10 cellular contexts compared by ENCODE assay signal in genomic region chr3:120420855-120421570, GRCh38. TPM values are rescaled to one million over a fixed set of nuclear protein-coding genes. Genes with fewer than 3 reads are reported as not detected.
DNase-seq lines count a peak whose midpoint lies in the region; ATAC-seq and TF ChIP-seq lines count a peak whose summit lies in the region.
"Had no signal": no experiment of that assay in that cellular context is flagged by ENCODE, and none has a peak within 500 bp of the region (broad histone marks: within the 10 kb centered on the region; RNA-seq: fewer than 3 reads in every experiment).

No MANE protein-coding gene starts in this region.

- H3K27ac ChIP-seq in cingulate gyrus (ENCODE audit: low read depth, low read length): peak overlapping the region; percentile 80
- peak overlapping the region; percentile 74 for H3K27ac ChIP-seq in layer of hippocampus (ENCODE audit: low read depth, low read length)

- H3K27me3 Mint-ChIP-seq in HFFc6 (ENCODE audit: insufficient read depth) (peaks cover 16% of the 10 kb centered on the region), CD14-positive monocyte (ENCODE audit: low read depth in 3 of 3) (peaks cover 0 to 4% (median 2%) of the 10 kb centered on the region in 3 donors)

- TF ChIP-seq CTCF in HFFc6 (IDR thresholded peaks at IDR 0.05) (peak; percentile 47), CD14-positive monocyte (IDR thresholded peaks at IDR 0.05) (no peak)

- H3K4me3 Mint-ChIP-seq in HFFc6 (peak overlapping the region; percentile 71), CD14-positive monocyte (no peak overlapping the region)
- no peak overlapping the region for H3K4me3 Mint-ChIP-seq in stimulated activated effector memory CD8-positive, alpha-beta T cell treated with anti-CD3 and anti-CD28 coated beads, Interleukin-12 subunit alpha, Interleukin-12 subunit beta, amount 100 ng/mL, for 72 hours

- DNase-seq in HFFc6 (peak; percentile 59), superior temporal gyrus (ENCODE audit: extremely low spot score) (peak; percentile 73), SW 1271 (lab: John Stamatoyannopoulos, UW) (no peak), C1 segment of cervical spinal cord (lab: John Stamatoyannopoulos, UW) (no peak), CD14-positive monocyte (ENCODE audit: low spot score) (no peak)
- no peak for DNase-seq in stimulated activated effector memory CD8-positive, alpha-beta T cell treated with anti-CD3 and anti-CD28 coated beads, Interleukin-12 subunit alpha, Interleukin-12 subunit beta, amount 100 ng/mL, for 72 hours (ENCODE audit: low spot score in 2 of 2)
- DNase-seq: foreskin melanocyte, NCI-H1048 had no signal

- ATAC-seq in stimulated activated effector memory CD8-positive, alpha-beta T cell treated with anti-CD3 and anti-CD28 coated beads, Interleukin-12 subunit alpha, Interleukin-12 subunit beta, amount 100 ng/mL, for 72 hours: no peak

- H3K27ac Mint-ChIP-seq in HFFc6 (peak overlapping the region; percentile 88), CD14-positive monocyte (no peak overlapping the region)
- no peak overlapping the region for H3K27ac Mint-ChIP-seq in stimulated activated effector memory CD8-positive, alpha-beta T cell treated with anti-CD3 and anti-CD28 coated beads, Interleukin-12 subunit alpha, Interleukin-12 subunit beta, amount 100 ng/mL, for 72 hours

- intact Hi-C loops in CD14-positive monocyte (cut with micrococcal nuclease): loop anchor here in 1 of 2 donors (10.0 kb wide), 1 partner anchor 134 kb away; no protein-coding TSS in a partner anchor

- H3K4me1 Mint-ChIP-seq in HFFc6 (ENCODE audit: low read depth) (peaks cover 99% of the 10 kb centered on the region), CD14-positive monocyte (peaks cover 20% of the 10 kb centered on the region)
- H3K4me1 Mint-ChIP-seq in stimulated activated effector memory CD8-positive, alpha-beta T cell treated with anti-CD3 and anti-CD28 coated beads, Interleukin-12 subunit alpha, Interleukin-12 subunit beta, amount 100 ng/mL, for 72 hours: peaks cover 24% of the 10 kb centered on the region

- no peaks in the 10 kb centered on the region for H3K27me3 ChIP-seq in layer of hippocampus (ENCODE audit: control insufficient read depth, insufficient read depth, low read length)

- H3K36me3 Mint-ChIP-seq in HFFc6 (ENCODE audit: low read depth) (peaks cover 58% of the 10 kb centered on the region), CD14-positive monocyte (no peaks in the 10 kb centered on the region)
- H3K36me3 Mint-ChIP-seq in stimulated activated effector memory CD8-positive, alpha-beta T cell treated with anti-CD3 and anti-CD28 coated beads, Interleukin-12 subunit alpha, Interleukin-12 subunit beta, amount 100 ng/mL, for 72 hours: no peaks in the 10 kb centered on the region

- H3K9me3 Mint-ChIP-seq in HFFc6 (no peaks in the 10 kb centered on the region), CD14-positive monocyte (no peaks in the 10 kb centered on the region)
- no peaks in the 10 kb centered on the region for H3K9me3 Mint-ChIP-seq in stimulated activated effector memory CD8-positive, alpha-beta T cell treated with anti-CD3 and anti-CD28 coated beads, Interleukin-12 subunit alpha, Interleukin-12 subunit beta, amount 100 ng/mL, for 72 hours

RNA-seq across cellular contexts. Expression of gene FSTL1, which starts 29.8 kb away (rescaled TPM):
- 1,000 to 10,000 TPM; 1,595 to 1,958 (median 1,726) TPM for total RNA-seq in HFFc6 (2021; fragmentation: NEBNext Ultra II Directional; extraction: Animal tissue kit (Norgen Biotek cat#: 25700))
- polyA plus RNA-seq in CD14-positive monocyte: under 1 TPM; 0.13 to 0.44 TPM

Comparison
In these comparisons a context has a peak if more than half of its experiments do, and no peak if none do; other contexts are left out.
1. DNase-seq: peak in HFFc6 (single experiment) and superior temporal gyrus (single experiment); none in SW 1271 (0 of 2), C1 segment of cervical spinal cord (0 of 14), CD14-positive monocyte (single experiment) and stimulated activated effector memory CD8-positive, alpha-beta T cell treated with anti-CD3 and anti-CD28 coated beads, Interleukin-12 subunit alpha, Interleukin-12 subunit beta, amount 100 ng/mL, for 72 hours (0 of 2).